2 cellular contexts compared by ENCODE assay signal in the genomic region with DNA sequence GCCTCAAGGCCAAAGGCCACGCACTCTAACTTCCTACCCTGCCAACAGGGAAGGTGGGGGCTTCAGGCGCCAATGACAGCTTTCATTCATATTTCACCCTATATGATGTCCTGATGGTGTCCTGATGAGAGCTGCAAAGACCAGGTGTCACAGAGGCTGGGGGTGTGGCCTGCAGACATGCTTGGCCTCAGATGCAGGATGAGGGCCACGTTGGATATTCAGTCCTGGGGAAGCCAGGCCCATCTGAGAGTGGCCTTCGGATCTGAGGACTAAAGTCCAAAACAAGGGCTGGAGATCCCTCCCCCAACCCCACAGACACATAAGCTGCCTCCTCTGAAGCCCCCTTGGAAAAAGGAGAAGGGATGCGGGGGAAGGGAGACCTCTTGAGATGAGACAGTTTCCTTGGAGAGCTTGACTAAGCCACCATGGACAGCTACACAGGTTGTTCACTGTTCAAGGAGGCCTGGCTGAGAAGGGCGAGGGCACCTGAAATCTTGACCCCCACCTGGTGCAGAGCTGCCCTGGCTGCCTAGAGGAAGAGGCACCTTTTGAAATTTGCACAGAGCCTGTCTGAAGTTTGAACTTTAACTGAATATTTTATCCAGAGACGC.
TF ChIP-seq lines count a peak whose summit lies in the region.

No MANE protein-coding gene starts in this region.

TF ChIP-seq in SK-N-SH, 30 proteins besides CTCF, POLR2A, EP300 and RAD21:
- TF ChIP-seq, protein P1, sequence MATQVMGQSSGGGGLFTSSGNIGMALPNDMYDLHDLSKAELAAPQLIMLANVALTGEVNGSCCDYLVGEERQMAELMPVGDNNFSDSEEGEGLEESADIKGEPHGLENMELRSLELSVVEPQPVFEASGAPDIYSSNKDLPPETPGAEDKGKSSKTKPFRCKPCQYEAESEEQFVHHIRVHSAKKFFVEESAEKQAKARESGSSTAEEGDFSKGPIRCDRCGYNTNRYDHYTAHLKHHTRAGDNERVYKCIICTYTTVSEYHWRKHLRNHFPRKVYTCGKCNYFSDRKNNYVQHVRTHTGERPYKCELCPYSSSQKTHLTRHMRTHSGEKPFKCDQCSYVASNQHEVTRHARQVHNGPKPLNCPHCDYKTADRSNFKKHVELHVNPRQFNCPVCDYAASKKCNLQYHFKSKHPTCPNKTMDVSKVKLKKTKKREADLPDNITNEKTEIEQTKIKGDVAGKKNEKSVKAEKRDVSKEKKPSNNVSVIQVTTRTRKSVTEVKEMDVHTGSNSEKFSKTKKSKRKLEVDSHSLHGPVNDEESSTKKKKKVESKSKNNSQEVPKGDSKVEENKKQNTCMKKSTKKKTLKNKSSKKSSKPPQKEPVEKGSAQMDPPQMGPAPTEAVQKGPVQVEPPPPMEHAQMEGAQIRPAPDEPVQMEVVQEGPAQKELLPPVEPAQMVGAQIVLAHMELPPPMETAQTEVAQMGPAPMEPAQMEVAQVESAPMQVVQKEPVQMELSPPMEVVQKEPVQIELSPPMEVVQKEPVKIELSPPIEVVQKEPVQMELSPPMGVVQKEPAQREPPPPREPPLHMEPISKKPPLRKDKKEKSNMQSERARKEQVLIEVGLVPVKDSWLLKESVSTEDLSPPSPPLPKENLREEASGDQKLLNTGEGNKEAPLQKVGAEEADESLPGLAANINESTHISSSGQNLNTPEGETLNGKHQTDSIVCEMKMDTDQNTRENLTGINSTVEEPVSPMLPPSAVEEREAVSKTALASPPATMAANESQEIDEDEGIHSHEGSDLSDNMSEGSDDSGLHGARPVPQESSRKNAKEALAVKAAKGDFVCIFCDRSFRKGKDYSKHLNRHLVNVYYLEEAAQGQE (IDR thresholded peaks at IDR 0.05; ENCODE audit: low read depth, low read length) = peak; percentile 88
- TF ChIP-seq TAF1 (IDR thresholded peaks at IDR 0.05; ENCODE audit: borderline replicate concordance, low read depth, low read length) = no peak

TF ChIP-seq in SK-N-SH treated with all-trans-retinoic acid at 6 μM for 48 hours, 23 proteins besides CTCF, POLR2A, EP300 and RAD21:
- TF ChIP-seq, protein P2, sequence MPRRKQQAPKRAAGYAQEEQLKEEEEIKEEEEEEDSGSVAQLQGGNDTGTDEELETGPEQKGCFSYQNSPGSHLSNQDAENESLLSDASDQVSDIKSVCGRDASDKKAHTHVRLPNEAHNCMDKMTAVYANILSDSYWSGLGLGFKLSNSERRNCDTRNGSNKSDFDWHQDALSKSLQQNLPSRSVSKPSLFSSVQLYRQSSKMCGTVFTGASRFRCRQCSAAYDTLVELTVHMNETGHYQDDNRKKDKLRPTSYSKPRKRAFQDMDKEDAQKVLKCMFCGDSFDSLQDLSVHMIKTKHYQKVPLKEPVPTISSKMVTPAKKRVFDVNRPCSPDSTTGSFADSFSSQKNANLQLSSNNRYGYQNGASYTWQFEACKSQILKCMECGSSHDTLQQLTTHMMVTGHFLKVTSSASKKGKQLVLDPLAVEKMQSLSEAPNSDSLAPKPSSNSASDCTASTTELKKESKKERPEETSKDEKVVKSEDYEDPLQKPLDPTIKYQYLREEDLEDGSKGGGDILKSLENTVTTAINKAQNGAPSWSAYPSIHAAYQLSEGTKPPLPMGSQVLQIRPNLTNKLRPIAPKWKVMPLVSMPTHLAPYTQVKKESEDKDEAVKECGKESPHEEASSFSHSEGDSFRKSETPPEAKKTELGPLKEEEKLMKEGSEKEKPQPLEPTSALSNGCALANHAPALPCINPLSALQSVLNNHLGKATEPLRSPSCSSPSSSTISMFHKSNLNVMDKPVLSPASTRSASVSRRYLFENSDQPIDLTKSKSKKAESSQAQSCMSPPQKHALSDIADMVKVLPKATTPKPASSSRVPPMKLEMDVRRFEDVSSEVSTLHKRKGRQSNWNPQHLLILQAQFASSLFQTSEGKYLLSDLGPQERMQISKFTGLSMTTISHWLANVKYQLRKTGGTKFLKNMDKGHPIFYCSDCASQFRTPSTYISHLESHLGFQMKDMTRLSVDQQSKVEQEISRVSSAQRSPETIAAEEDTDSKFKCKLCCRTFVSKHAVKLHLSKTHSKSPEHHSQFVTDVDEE (CRISPR knock-in tag; IDR thresholded peaks at IDR 0.05) = no peak
- TF ChIP-seq, protein P3, sequence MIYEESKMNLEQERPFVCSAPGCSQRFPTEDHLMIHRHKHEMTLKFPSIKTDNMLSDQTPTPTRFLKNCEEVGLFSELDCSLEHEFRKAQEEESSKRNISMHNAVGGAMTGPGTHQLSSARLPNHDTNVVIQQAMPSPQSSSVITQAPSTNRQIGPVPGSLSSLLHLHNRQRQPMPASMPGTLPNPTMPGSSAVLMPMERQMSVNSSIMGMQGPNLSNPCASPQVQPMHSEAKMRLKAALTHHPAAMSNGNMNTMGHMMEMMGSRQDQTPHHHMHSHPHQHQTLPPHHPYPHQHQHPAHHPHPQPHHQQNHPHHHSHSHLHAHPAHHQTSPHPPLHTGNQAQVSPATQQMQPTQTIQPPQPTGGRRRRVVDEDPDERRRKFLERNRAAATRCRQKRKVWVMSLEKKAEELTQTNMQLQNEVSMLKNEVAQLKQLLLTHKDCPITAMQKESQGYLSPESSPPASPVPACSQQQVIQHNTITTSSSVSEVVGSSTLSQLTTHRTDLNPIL (CRISPR knock-in tag; IDR thresholded peaks at IDR 0.05; ENCODE audit: low read depth) = no peak
